Comparison of ENCODE assay signal across 2 cellular contexts in genomic region chr5:1059884-1060263, GRCh38.
TF ChIP-seq lines count a peak whose summit lies in the region.

No MANE protein-coding gene starts in this region.

TF ChIP-seq in SK-N-SH, 30 proteins besides CTCF, POLR2A, EP300 and RAD21 (continued from another document):
- TF ChIP-seq USF1 (IDR thresholded peaks at IDR 0.05; ENCODE audit: borderline replicate concordance, low read depth), result no peak

TF ChIP-seq in SK-N-SH treated with all-trans-retinoic acid at 6 μM for 48 hours, 23 proteins besides CTCF, POLR2A, EP300 and RAD21 (continued from another document):
- TF ChIP-seq TOX (CRISPR knock-in tag; IDR thresholded peaks at IDR 0.05; ENCODE audit: borderline replicate concordance), result no peak
- TF ChIP-seq SNAI2 (CRISPR knock-in tag; IDR thresholded peaks at IDR 0.05), result no peak
- no peak for TF ChIP-seq GLIS3 (CRISPR knock-in tag; IDR thresholded peaks at IDR 0.05)
- no peak for TF ChIP-seq ZNF8 (CRISPR knock-in tag; IDR thresholded peaks at IDR 0.05)
- no peak for TF ChIP-seq PPARA (CRISPR knock-in tag; IDR thresholded peaks at IDR 0.05; ENCODE audit: borderline replicate concordance)
- TF ChIP-seq ZFP3 (CRISPR knock-in tag; IDR thresholded peaks at IDR 0.05), result no peak
- TF ChIP-seq OSR1 (CRISPR knock-in tag; IDR thresholded peaks at IDR 0.05), result no peak
- no peak for TF ChIP-seq RARB (CRISPR knock-in tag; IDR thresholded peaks at IDR 0.05)
- TF ChIP-seq CSDC2 (CRISPR knock-in tag; IDR thresholded peaks at IDR 0.05), result no peak
- TF ChIP-seq, protein P1, sequence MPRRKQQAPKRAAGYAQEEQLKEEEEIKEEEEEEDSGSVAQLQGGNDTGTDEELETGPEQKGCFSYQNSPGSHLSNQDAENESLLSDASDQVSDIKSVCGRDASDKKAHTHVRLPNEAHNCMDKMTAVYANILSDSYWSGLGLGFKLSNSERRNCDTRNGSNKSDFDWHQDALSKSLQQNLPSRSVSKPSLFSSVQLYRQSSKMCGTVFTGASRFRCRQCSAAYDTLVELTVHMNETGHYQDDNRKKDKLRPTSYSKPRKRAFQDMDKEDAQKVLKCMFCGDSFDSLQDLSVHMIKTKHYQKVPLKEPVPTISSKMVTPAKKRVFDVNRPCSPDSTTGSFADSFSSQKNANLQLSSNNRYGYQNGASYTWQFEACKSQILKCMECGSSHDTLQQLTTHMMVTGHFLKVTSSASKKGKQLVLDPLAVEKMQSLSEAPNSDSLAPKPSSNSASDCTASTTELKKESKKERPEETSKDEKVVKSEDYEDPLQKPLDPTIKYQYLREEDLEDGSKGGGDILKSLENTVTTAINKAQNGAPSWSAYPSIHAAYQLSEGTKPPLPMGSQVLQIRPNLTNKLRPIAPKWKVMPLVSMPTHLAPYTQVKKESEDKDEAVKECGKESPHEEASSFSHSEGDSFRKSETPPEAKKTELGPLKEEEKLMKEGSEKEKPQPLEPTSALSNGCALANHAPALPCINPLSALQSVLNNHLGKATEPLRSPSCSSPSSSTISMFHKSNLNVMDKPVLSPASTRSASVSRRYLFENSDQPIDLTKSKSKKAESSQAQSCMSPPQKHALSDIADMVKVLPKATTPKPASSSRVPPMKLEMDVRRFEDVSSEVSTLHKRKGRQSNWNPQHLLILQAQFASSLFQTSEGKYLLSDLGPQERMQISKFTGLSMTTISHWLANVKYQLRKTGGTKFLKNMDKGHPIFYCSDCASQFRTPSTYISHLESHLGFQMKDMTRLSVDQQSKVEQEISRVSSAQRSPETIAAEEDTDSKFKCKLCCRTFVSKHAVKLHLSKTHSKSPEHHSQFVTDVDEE (CRISPR knock-in tag; IDR thresholded peaks at IDR 0.05), result no peak
- TF ChIP-seq ZFP30 (CRISPR knock-in tag; IDR thresholded peaks at IDR 0.05), result no peak
- TF ChIP-seq, protein P2, sequence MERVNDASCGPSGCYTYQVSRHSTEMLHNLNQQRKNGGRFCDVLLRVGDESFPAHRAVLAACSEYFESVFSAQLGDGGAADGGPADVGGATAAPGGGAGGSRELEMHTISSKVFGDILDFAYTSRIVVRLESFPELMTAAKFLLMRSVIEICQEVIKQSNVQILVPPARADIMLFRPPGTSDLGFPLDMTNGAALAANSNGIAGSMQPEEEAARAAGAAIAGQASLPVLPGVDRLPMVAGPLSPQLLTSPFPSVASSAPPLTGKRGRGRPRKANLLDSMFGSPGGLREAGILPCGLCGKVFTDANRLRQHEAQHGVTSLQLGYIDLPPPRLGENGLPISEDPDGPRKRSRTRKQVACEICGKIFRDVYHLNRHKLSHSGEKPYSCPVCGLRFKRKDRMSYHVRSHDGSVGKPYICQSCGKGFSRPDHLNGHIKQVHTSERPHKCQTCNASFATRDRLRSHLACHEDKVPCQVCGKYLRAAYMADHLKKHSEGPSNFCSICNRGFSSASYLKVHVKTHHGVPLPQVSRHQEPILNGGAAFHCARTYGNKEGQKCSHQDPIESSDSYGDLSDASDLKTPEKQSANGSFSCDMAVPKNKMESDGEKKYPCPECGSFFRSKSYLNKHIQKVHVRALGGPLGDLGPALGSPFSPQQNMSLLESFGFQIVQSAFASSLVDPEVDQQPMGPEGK (CRISPR knock-in tag; IDR thresholded peaks at IDR 0.05; ENCODE audit: borderline replicate concordance), result no peak
- TF ChIP-seq ZNF70 (CRISPR knock-in tag; IDR thresholded peaks at IDR 0.05), result no peak
- TF ChIP-seq ZC3H10 (CRISPR knock-in tag; IDR thresholded peaks at IDR 0.05), result no peak
- TF ChIP-seq ISL1 (CRISPR knock-in tag; IDR thresholded peaks at IDR 0.05), result no peak
- no peak for TF ChIP-seq ESRRG (CRISPR knock-in tag; IDR thresholded peaks at IDR 0.05)
